In the genomic region with DNA sequence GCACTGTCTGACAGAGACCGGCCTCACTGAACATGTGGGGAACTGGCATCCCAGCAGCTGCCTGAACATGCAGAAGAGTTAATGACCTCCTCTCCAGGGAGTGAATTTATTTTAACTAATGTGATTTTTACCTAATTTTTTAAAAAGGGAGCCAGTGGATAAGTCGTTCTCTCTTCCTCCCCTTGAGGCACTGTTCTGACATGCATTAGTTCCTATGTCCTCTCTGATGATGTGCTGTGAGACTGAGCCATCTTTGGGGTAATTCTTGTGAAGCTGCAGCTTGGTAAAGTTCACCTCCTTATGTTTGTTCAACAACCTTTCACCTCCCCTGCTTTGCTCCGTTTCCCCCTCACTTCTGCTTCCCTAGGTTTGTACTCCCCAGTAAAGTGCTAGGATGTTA, we compare ENCODE assay signal across 21 cellular contexts.
"Had no signal": no experiment of that assay in that cellular context is flagged by ENCODE, and none has a peak within 500 bp of the region (broad histone marks: within the 10 kb centered on the region; RNA-seq: fewer than 3 reads in every experiment).

No MANE protein-coding gene starts in this region.

- H3K36me3 ChIP-seq: breast epithelium, heart left ventricle, spleen, thyroid gland had no signal

- H3K79me2 ChIP-seq: parathyroid adenoma had no signal

- DNase-seq: activated CD4-positive, alpha-beta memory T cell treated with anti-CD3 and anti-CD28 coated beads for 36 hours; activated CD4-positive, alpha-beta T cell treated with anti-CD3 and anti-CD28 coated beads for 48 hours; activated naive CD4-positive, alpha-beta T cell treated with Interleukin-2 at 50 U/mL for 16 hours; activated naive CD8-positive, alpha-beta T cell treated with anti-CD3 and anti-CD28 coated beads for 36 hours; activated T-cell treated with anti-CD3 and anti-CD28 coated beads, Interleukin-2, amount 50 U/mL, for 48 hours; heart left ventricle; islet precursor cell; left cardiac atrium; nucleus accumbens; retina; spleen; stimulated activated CD4-positive, alpha-beta T cell treated with anti-CD3 and anti-CD28 coated beads, Interleukin-4, amount 100 ng/mL, for 24 hours; substantia nigra; T-helper 17 cell; thyroid gland had no signal

- H3K4me3 ChIP-seq: breast epithelium, heart left ventricle, spleen, thyroid gland had no signal

- H3K9me3 Mint-ChIP-seq: activated CD4-positive, alpha-beta memory T cell treated with anti-CD3 and anti-CD28 coated beads for 36 hours; activated naive CD8-positive, alpha-beta T cell treated with anti-CD3 and anti-CD28 coated beads for 36 hours; central memory CD8-positive, alpha-beta T cell; natural killer cell treated with Interleukin-12 subunit alpha and Interleukin-12 subunit beta and Interleukin-15 and Interleukin-18, amount 100 ng/mL, for 72 hours; stimulated activated naive CD8-positive, alpha-beta T cell treated with anti-CD3 and anti-CD28 coated beads, Interleukin-15, Interleukin-2, amounts not matched to agents 100 ng/mL and 50 ng/mL, for 24 hours had no signal

- H3K9me3 ChIP-seq: breast epithelium, heart left ventricle, spleen, thyroid gland had no signal

- H3K4me1 Mint-ChIP-seq: activated naive CD8-positive, alpha-beta T cell treated with anti-CD3 and anti-CD28 coated beads for 36 hours; central memory CD8-positive, alpha-beta T cell; T-helper 17 cell had no signal

- H3K27me3 ChIP-seq: breast epithelium, heart left ventricle, spleen, thyroid gland had no signal

- H3K9ac ChIP-seq: parathyroid adenoma had no signal

- H3K36me3 Mint-ChIP-seq: activated CD4-positive, alpha-beta memory T cell treated with anti-CD3 and anti-CD28 coated beads for 36 hours; activated naive CD8-positive, alpha-beta T cell treated with anti-CD3 and anti-CD28 coated beads for 36 hours; natural killer cell treated with Interleukin-12 subunit alpha and Interleukin-12 subunit beta and Interleukin-15 and Interleukin-18, amount 100 ng/mL, for 72 hours had no signal

- H3K27ac Mint-ChIP-seq: activated CD4-positive, alpha-beta memory T cell treated with anti-CD3 and anti-CD28 coated beads for 36 hours; activated naive CD8-positive, alpha-beta T cell treated with anti-CD3 and anti-CD28 coated beads for 36 hours; natural killer cell treated with Interleukin-12 subunit alpha and Interleukin-12 subunit beta and Interleukin-15 and Interleukin-18, amount 100 ng/mL, for 72 hours; stimulated activated naive CD8-positive, alpha-beta T cell treated with anti-CD3 and anti-CD28 coated beads, Interleukin-15, Interleukin-2, amounts not matched to agents 100 ng/mL and 50 ng/mL, for 24 hours; T-helper 17 cell had no signal

- H3K27me3 Mint-ChIP-seq: stimulated activated naive CD8-positive, alpha-beta T cell treated with anti-CD3 and anti-CD28 coated beads, Interleukin-15, Interleukin-2, amounts not matched to agents 100 ng/mL and 50 ng/mL, for 24 hours had no signal

- ATAC-seq: heart left ventricle; left cardiac atrium; natural killer cell treated with Interleukin-12 subunit alpha and Interleukin-12 subunit beta and Interleukin-15 and Interleukin-18, amount 100 ng/mL, for 72 hours; T-helper 17 cell had no signal

- H3K4me3 Mint-ChIP-seq: activated CD4-positive, alpha-beta memory T cell treated with anti-CD3 and anti-CD28 coated beads for 36 hours; activated naive CD8-positive, alpha-beta T cell treated with anti-CD3 and anti-CD28 coated beads for 36 hours; central memory CD8-positive, alpha-beta T cell; natural killer cell treated with Interleukin-12 subunit alpha and Interleukin-12 subunit beta and Interleukin-15 and Interleukin-18, amount 100 ng/mL, for 72 hours; stimulated activated naive CD8-positive, alpha-beta T cell treated with anti-CD3 and anti-CD28 coated beads, Interleukin-15, Interleukin-2, amounts not matched to agents 100 ng/mL and 50 ng/mL, for 24 hours; T-helper 17 cell had no signal

- H3K27ac ChIP-seq: breast epithelium, epithelial cell of prostate, heart left ventricle, parathyroid adenoma, spleen, thyroid gland had no signal

- H2AFZ ChIP-seq: parathyroid adenoma had no signal

- H3K4me1 ChIP-seq: breast epithelium, heart left ventricle, parathyroid adenoma, spleen, thyroid gland had no signal
